ENCODE assay signal across 8 cellular contexts in the genomic region with DNA sequence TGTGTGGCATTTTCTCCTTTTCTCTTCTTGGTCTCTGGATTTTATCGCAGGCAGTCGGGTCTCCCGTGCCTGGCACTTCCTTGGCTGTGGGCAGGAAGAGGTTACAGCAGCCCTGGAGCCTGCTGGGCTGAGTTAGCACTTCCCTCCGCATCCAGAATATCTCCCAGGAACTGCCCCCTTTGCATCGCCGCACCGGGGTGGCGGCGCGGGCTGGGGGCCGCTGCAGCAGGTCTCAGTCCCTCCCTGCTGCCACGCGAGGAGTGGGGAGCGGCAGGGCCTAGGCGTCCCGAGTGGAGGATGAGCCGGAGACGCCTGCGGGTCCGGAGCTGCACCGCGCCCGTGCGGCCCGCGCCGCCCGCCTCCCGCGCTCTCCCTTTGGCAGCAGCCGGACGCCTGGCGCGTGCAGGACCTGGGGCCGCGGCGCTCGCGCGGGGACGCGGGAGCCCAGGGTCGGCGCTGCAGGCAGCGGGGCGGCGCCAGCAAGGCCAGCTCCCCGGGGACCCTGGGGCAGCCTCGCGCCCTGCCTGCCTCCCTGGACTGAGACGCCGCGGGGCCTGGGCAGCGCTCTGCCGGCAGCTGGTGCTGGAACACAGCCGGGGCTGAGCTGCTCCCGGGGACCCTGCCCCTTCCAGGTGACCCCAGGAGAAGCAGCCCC.
DNase-seq lines count a peak whose midpoint lies in the region; ATAC-seq, FAIRE-seq and TF ChIP-seq lines count a peak whose summit lies in the region.
"Had no signal": no experiment of that assay in that cellular context is flagged by ENCODE, and none has a peak within 500 bp of the region (broad histone marks: within the 10 kb centered on the region; RNA-seq: fewer than 3 reads in every experiment).

No MANE protein-coding gene starts in this region.

- ATAC-seq in GM18870 (IDR thresholded peaks at IDR 0.05; ENCODE audit: unreplicated experiment) (no peak), HG03342 (IDR thresholded peaks at IDR 0.05; ENCODE audit: unreplicated experiment) (no peak), GM19395 (IDR thresholded peaks at IDR 0.05; ENCODE audit: unreplicated experiment) (no peak)

- no peak for FAIRE-seq in small intestine (lab: Jason Lieb, UNC)
- FAIRE-seq: bronchial epithelial cell had no signal

- WGBS in small intestine, 3 donors: 1 to 2% (median 1%) methylated on average over 30 to 57 of the region's 57 CpGs

- H3K36me3 ChIP-seq in HEK293 (ENCODE audit: control insufficient read depth in 2 of 2, insufficient read depth in 1 of 2, low read length in 2 of 2): no peaks in the 10 kb centered on the region
- H3K36me3 ChIP-seq in ascending aorta: no peaks in the 10 kb centered on the region
- H3K36me3 ChIP-seq in small intestine (ENCODE audit: control insufficient read depth in 2 of 2, insufficient read depth in 2 of 2, low read length in 2 of 2): no peaks in the 10 kb centered on the region

- peak overlapping the region; percentile 32 for H3K4me3 ChIP-seq in HEK293 (ENCODE audit: low read depth, low read length)
- H3K4me3 ChIP-seq in ascending aorta: peak overlapping the region; percentile 47 to 75
- peak overlapping the region; percentile 38 to 68 for H3K4me3 ChIP-seq in small intestine (ENCODE audit: low read depth in 1 of 2, low read length in 2 of 2)

- intact Hi-C loops in ascending aorta (cut with DNase I): no loop called here

- H3K4me1 ChIP-seq in HEK293 (ENCODE audit: control insufficient read depth, insufficient read depth, low read length) (no peaks in the 10 kb centered on the region), ascending aorta (peaks cover 0 to 6% of the 10 kb centered on the region in 2 donors), small intestine (ENCODE audit: control insufficient read depth in 2 of 2, insufficient read depth in 1 of 2, low read depth in 1 of 2, low read length in 1 of 2) (peaks cover 0 to 3% of the 10 kb centered on the region in 2 donors)

- H3K27ac ChIP-seq in HEK293 (ENCODE audit: extremely low read depth, low read depth, low read length): no peak overlapping the region; the same call in 1 of the 2 replicates
- no peak overlapping the region for H3K27ac ChIP-seq in ascending aorta
- H3K27ac ChIP-seq in small intestine (ENCODE audit: low read depth in 1 of 2, low read length in 1 of 2): no peak overlapping the region

- CTCF ChIA-PET in HEK293 (lab: Yijun Ruan, JAX): interaction anchor here (0.5 kb wide), 2 partner anchors 41 to 944 kb away, joined by 3 to 4 read pairs; no protein-coding TSS in a partner anchor

- no peak for DNase-seq in ascending aorta (ENCODE audit: low spot score in 2 of 2)
- peak; percentile 65 for DNase-seq in islet precursor cell
- peak; percentile 35 for DNase-seq in small intestine

- POLR2A ChIA-PET in HEK293 (lab: Yijun Ruan, JAX): interaction anchor here (0.5 kb wide), 1 partner anchor 1496 kb away, joined by 3 read pairs; no protein-coding TSS in a partner anchor

- TF ChIP-seq CTCF in HEK293 (tag by site-specific recombination; IDR thresholded peaks at IDR 0.05) (no peak), ascending aorta (IDR thresholded peaks at IDR 0.05) (no peak)

- H3K27me3 ChIP-seq in ascending aorta (no peaks in the 10 kb centered on the region), small intestine (ENCODE audit: control insufficient read depth in 2 of 2, insufficient read depth in 2 of 2, low read length in 2 of 2) (peaks cover 0 to 17% of the 10 kb centered on the region in 2 donors)

- no peaks in the 10 kb centered on the region for H3K9me3 ChIP-seq in HEK293 (ENCODE audit: control insufficient read depth, insufficient read depth, low read depth, low read length)
- H3K9me3 ChIP-seq in ascending aorta: no peaks in the 10 kb centered on the region
- no peaks in the 10 kb centered on the region for H3K9me3 ChIP-seq in small intestine (ENCODE audit: control insufficient read depth, low read depth)

TF ChIP-seq in HEK293, 187 proteins besides CTCF, POLR2A, EP300 and RAD21 (continues in another document):
- TF ChIP-seq OSR2 (tag by site-specific recombination; IDR thresholded peaks at IDR 0.05) (no peak), ZNF624 (tag by site-specific recombination; IDR thresholded peaks at IDR 0.05) (no peak), ZNF404 (tag by site-specific recombination; IDR thresholded peaks at IDR 0.05) (no peak), ZNF660 (tag by site-specific recombination; IDR thresholded peaks at IDR 0.05) (no peak), OVOL3 (tag by site-specific recombination; IDR thresholded peaks at IDR 0.05) (no peak), ZNF664 (tag by site-specific recombination; IDR thresholded peaks at IDR 0.05) (no peak), ZBTB8A (tag by site-specific recombination; IDR thresholded peaks at IDR 0.05) (no peak), ZIC2 (tag by site-specific recombination; IDR thresholded peaks at IDR 0.05) (peak; percentile 31; the same call in 1 of the 2 replicates), ZBTB1 (tag by site-specific recombination; IDR thresholded peaks at IDR 0.05) (no peak), ZBTB17 (tag by site-specific recombination; IDR thresholded peaks at IDR 0.05) (no peak), ZNF629 (tag by site-specific recombination; IDR thresholded peaks at IDR 0.05) (no peak), ZNF274 (IDR thresholded peaks at IDR 0.05; ENCODE audit: low read length) (no peak), ZNF274 (tag by site-specific recombination; IDR thresholded peaks at IDR 0.05; ENCODE audit: borderline replicate concordance) (no peak), BCL11A (tag by site-specific recombination; IDR thresholded peaks at IDR 0.05; ENCODE audit: low read depth) (no peak), ZNF175 (tag by site-specific recombination; IDR thresholded peaks at IDR 0.05) (no peak), ZBTB48 (tag by site-specific recombination; IDR thresholded peaks at IDR 0.05) (peak; percentile 96), GLIS2 (tag by site-specific recombination; IDR thresholded peaks at IDR 0.05) (0 out of 2 replicates have a peak, but pooled peaks have one; percentile 40), ZBTB20 (tag by site-specific recombination; IDR thresholded peaks at IDR 0.05) (peak; percentile 29; the same call in 1 of the 2 replicates), ZNF791 (tag by site-specific recombination; IDR thresholded peaks at IDR 0.05) (no peak), ZSCAN16 (tag by site-specific recombination; IDR thresholded peaks at IDR 0.05) (no peak)
- TF ChIP-seq, protein P1, sequence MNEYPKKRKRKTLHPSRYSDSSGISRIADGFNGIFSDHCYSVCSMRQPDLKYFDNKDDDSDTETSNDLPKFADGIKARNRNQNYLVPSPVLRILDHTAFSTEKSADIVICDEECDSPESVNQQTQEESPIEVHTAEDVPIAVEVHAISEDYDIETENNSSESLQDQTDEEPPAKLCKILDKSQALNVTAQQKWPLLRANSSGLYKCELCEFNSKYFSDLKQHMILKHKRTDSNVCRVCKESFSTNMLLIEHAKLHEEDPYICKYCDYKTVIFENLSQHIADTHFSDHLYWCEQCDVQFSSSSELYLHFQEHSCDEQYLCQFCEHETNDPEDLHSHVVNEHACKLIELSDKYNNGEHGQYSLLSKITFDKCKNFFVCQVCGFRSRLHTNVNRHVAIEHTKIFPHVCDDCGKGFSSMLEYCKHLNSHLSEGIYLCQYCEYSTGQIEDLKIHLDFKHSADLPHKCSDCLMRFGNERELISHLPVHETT (tag by site-specific recombination; IDR thresholded peaks at IDR 0.05): no peak
- TF ChIP-seq, protein P2, sequence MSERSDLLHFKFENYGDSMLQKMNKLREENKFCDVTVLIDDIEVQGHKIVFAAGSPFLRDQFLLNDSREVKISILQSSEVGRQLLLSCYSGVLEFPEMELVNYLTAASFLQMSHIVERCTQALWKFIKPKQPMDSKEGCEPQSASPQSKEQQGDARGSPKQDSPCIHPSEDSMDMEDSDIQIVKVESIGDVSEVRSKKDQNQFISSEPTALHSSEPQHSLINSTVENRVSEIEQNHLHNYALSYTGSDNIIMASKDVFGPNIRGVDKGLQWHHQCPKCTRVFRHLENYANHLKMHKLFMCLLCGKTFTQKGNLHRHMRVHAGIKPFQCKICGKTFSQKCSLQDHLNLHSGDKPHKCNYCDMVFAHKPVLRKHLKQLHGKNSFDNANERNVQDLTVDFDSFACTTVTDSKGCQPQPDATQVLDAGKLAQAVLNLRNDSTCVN (tag by site-specific recombination; optimal IDR thresholded peaks at IDR 0.05): peak; percentile 50
- TF ChIP-seq, protein P3, sequence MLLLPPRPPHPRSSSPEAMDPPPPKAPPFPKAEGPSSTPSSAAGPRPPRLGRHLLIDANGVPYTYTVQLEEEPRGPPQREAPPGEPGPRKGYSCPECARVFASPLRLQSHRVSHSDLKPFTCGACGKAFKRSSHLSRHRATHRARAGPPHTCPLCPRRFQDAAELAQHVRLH (tag by site-specific recombination; IDR thresholded peaks at IDR 0.05): no peak
- TF ChIP-seq, protein P4, sequence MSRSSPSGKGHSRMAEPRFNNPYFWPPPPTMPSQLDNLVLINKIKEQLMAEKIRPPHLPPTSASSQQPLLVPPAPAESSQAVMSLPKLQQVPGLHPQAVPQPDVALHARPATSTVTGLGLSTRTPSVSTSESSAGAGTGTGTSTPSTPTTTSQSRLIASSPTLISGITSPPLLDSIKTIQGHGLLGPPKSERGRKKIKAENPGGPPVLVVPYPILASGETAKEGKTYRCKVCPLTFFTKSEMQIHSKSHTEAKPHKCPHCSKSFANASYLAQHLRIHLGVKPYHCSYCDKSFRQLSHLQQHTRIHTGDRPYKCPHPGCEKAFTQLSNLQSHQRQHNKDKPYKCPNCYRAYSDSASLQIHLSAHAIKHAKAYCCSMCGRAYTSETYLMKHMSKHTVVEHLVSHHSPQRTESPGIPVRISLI (tag by site-specific recombination; IDR thresholded peaks at IDR 0.05): no peak

Comparison
In these comparisons a context has a peak if more than half of its experiments do, and no peak if none do; other contexts are left out.
1. DNase-seq: peak in islet precursor cell (single experiment) and small intestine (single experiment); none in ascending aorta (0 of 2).
2. Peak in every context shown above with its lines, with median percentiles within 50 percentile points of each other: H3K4me3 ChIP-seq.